1 cellular context compared by ENCODE assay signal in the genomic region with DNA sequence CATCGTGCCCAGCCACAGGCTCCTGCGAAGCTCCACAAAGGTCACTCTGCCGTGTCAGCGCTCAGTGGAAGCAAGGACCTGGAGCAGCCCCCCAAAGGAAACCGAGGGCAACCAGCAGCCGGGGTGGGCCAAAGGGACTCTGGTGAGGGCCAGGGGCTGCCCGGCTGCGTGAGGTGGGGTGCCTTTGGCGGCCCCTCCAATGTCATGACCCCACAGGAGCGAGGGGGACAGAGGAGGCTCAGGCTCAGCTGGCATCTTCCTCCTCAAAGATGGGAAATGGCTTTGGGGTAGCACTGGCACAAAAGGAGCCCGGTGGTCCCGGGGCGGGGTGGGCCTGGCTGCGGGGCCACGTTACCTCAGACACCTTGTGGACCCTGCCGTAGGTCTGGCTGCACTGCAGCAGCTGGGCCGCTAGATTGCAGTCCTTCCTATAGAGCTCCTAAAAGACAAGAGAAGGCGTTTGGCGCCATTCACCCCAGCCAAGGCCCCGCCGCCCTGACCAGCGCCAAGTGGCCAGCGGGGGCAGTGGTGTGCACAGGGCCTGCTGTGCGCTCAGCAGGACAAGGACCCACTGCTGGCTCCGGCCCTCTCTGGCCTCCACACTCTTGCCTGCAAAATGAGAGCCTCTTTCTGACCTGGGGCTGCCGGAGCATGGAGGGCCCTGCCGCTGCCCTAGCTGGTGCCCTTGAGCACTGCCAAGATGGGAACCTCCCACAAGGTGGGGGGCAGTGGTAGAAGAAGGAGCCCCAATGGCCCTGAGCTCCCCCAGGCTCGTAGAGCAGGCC.
TF ChIP-seq lines count a peak whose summit lies in the region.

No MANE protein-coding gene starts in this region.

TF ChIP-seq in K562, 482 proteins besides CTCF, POLR2A, EP300 and RAD21:
- TF ChIP-seq PHF20 (IDR thresholded peaks at IDR 0.05; ENCODE audit: partially characterized antibody) (no peak), IFI16 (CRISPR knock-in tag; IDR thresholded peaks at IDR 0.05) (no peak), PPARD (CRISPR knock-in tag; IDR thresholded peaks at IDR 0.05) (no peak), TSC22D4 (tag; IDR thresholded peaks at IDR 0.05) (no peak), PHB2 (IDR thresholded peaks at IDR 0.05; ENCODE audit: low read depth) (no peak), RB1 (IDR thresholded peaks at IDR 0.05; ENCODE audit: low read depth) (peak; percentile 42; the same call in 1 of the 2 replicates), TRIM28 (IDR thresholded peaks at IDR 0.05) (no peak), CHD1 (IDR thresholded peaks at IDR 0.05; ENCODE audit: low read length) (no peak), ZNF239 (CRISPR knock-in tag; IDR thresholded peaks at IDR 0.05) (no peak), NELFE (IDR thresholded peaks at IDR 0.05; ENCODE audit: insufficient read depth, insufficient read length) (no peak), POLR2AphosphoS5 (IDR thresholded peaks at IDR 0.05; ENCODE audit: control insufficient read depth, insufficient read depth, low read depth, low read length) (no peak), ZNF184 (CRISPR knock-in tag; IDR thresholded peaks at IDR 0.05) (no peak), TAF1 (IDR thresholded peaks at IDR 0.05; ENCODE audit: control insufficient read depth, extremely low read depth, insufficient read depth, low read length, severe bottlenecking) (no peak), GTF2A2 (tag; IDR thresholded peaks at IDR 0.05) (no peak), ZNF140 (CRISPR knock-in tag; IDR thresholded peaks at IDR 0.05) (no peak), ZNF586 (CRISPR knock-in tag; conservative IDR thresholded peaks at IDR 0.05) (no peak), ZFX (CRISPR knock-in tag; IDR thresholded peaks at IDR 0.05) (peak; percentile 49), ZNF644 (tag; IDR thresholded peaks at IDR 0.05; ENCODE audit: low read depth) (no peak), SP2 (IDR thresholded peaks at IDR 0.05; ENCODE audit: extremely low read depth, low read depth, low read length, poor library complexity, severe bottlenecking) (no peak), FOXJ3 (CRISPR knock-in tag; IDR thresholded peaks at IDR 0.05) (no peak), ZNF561 (CRISPR knock-in tag; conservative IDR thresholded peaks at IDR 0.05) (no peak), HDAC3 (IDR thresholded peaks at IDR 0.05; ENCODE audit: borderline replicate concordance, partially characterized antibody) (no peak)
- TF ChIP-seq, protein P1, sequence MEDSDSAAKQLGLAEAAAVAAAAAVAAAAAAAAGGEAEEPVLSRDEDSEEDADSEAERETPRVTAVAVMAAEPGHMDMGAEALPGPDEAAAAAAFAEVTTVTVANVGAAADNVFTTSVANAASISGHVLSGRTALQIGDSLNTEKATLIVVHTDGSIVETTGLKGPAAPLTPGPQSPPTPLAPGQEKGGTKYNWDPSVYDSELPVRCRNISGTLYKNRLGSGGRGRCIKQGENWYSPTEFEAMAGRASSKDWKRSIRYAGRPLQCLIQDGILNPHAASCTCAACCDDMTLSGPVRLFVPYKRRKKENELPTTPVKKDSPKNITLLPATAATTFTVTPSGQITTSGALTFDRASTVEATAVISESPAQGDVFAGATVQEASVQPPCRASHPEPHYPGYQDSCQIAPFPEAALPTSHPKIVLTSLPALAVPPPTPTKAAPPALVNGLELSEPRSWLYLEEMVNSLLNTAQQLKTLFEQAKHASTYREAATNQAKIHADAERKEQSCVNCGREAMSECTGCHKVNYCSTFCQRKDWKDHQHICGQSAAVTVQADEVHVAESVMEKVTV (CRISPR knock-in tag; IDR thresholded peaks at IDR 0.05), result no peak
- TF ChIP-seq, protein P2, sequence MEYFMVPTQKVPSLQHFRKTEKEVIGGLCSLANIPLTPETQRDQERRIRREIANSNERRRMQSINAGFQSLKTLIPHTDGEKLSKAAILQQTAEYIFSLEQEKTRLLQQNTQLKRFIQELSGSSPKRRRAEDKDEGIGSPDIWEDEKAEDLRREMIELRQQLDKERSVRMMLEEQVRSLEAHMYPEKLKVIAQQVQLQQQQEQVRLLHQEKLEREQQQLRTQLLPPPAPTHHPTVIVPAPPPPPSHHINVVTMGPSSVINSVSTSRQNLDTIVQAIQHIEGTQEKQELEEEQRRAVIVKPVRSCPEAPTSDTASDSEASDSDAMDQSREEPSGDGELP (CRISPR knock-in tag; IDR thresholded peaks at IDR 0.05; ENCODE audit: borderline replicate concordance), result peak; percentile 38; the same call in 1 of the 2 replicates
- TF ChIP-seq, protein P3, sequence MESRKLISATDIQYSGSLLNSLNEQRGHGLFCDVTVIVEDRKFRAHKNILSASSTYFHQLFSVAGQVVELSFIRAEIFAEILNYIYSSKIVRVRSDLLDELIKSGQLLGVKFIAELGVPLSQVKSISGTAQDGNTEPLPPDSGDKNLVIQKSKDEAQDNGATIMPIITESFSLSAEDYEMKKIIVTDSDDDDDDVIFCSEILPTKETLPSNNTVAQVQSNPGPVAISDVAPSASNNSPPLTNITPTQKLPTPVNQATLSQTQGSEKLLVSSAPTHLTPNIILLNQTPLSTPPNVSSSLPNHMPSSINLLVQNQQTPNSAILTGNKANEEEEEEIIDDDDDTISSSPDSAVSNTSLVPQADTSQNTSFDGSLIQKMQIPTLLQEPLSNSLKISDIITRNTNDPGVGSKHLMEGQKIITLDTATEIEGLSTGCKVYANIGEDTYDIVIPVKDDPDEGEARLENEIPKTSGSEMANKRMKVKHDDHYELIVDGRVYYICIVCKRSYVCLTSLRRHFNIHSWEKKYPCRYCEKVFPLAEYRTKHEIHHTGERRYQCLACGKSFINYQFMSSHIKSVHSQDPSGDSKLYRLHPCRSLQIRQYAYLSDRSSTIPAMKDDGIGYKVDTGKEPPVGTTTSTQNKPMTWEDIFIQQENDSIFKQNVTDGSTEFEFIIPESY (CRISPR knock-in tag; IDR thresholded peaks at IDR 0.05), result peak; percentile 100
